Comparison of ENCODE assay signal across 1 cellular context in the genomic region with DNA sequence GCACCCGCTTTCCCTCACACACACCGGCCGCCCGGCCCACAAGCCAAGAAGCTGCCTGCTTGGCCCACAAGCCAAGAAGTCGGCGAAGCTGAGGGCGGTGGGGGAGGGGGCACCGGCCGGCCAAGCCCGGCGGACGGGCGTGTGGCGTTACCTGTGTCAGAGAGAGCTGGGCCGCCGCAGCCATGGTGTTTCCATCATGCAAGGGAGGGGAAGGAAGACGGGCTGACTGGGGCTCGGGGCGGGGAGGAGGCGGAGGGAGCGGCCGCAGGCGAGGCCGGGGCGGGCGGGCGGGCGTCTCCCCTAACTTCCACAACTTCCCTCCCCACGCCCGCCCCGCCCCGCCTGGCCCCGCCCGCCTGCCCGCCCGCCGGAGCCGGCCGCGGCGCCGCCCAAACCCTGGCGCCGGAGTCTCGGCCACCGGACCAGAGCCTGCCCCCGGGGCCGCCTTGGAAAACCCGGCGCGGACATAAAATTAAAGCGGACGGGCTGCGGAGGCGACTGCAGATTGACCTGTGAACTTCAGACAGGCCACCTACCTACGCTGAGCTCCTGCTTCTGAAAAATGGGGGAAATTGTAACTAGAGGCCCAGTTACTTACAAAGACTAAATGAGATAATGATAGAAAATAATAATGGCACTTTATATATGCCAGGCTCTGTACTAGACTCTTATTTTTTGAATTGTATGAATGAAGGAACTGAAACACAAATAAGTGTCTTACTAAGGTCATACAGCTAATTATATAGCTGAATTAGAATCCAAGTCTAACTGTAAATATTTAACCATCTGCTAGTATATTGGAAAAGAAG.
TF ChIP-seq lines count a peak whose summit lies in the region.

A gene (minus strand): TSS at position 219 of the 809 bp plus-strand sequence. CDS start 35 bp downstream, at position 184.

TF ChIP-seq in HEK293, 187 proteins besides CTCF, POLR2A, EP300 and RAD21 (continued from another document and continues in another):
- TF ChIP-seq, protein P1, sequence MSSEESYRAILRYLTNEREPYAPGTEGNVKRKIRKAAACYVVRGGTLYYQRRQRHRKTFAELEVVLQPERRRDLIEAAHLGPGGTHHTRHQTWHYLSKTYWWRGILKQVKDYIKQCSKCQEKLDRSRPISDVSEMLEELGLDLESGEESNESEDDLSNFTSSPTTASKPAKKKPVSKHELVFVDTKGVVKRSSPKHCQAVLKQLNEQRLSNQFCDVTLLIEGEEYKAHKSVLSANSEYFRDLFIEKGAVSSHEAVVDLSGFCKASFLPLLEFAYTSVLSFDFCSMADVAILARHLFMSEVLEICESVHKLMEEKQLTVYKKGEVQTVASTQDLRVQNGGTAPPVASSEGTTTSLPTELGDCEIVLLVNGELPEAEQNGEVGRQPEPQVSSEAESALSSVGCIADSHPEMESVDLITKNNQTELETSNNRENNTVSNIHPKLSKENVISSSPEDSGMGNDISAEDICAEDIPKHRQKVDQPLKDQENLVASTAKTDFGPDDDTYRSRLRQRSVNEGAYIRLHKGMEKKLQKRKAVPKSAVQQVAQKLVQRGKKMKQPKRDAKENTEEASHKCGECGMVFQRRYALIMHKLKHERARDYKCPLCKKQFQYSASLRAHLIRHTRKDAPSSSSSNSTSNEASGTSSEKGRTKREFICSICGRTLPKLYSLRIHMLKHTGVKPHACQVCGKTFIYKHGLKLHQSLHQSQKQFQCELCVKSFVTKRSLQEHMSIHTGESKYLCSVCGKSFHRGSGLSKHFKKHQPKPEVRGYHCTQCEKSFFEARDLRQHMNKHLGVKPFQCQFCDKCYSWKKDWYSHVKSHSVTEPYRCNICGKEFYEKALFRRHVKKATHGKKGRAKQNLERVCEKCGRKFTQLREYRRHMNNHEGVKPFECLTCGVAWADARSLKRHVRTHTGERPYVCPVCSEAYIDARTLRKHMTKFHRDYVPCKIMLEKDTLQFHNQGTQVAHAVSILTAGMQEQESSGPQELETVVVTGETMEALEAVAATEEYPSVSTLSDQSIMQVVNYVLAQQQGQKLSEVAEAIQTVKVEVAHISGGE (tag by site-specific recombination; conservative IDR thresholded peaks at IDR 0.05; ENCODE audit: low read depth), result no peak
- peak; percentile 18 for TF ChIP-seq ZNF510 (tag by site-specific recombination; IDR thresholded peaks at IDR 0.05; ENCODE audit: insufficient replicate concordance)
- peak; percentile 96 for TF ChIP-seq ZNF664 (tag by site-specific recombination; IDR thresholded peaks at IDR 0.05)
- TF ChIP-seq ZNF416 (tag by site-specific recombination; IDR thresholded peaks at IDR 0.05), result no peak
- 0 out of 2 replicates have a peak, but pooled peaks have one; percentile 26 for TF ChIP-seq ZNF335 (tag by site-specific recombination; conservative IDR thresholded peaks at IDR 0.05)
- TF ChIP-seq, protein P2, sequence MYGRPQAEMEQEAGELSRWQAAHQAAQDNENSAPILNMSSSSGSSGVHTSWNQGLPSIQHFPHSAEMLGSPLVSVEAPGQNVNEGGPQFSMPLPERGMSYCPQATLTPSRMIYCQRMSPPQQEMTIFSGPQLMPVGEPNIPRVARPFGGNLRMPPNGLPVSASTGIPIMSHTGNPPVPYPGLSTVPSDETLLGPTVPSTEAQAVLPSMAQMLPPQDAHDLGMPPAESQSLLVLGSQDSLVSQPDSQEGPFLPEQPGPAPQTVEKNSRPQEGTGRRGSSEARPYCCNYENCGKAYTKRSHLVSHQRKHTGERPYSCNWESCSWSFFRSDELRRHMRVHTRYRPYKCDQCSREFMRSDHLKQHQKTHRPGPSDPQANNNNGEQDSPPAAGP (tag by site-specific recombination; IDR thresholded peaks at IDR 0.05), result no peak; the same call in 1 of the 2 replicates
- TF ChIP-seq, protein P3, sequence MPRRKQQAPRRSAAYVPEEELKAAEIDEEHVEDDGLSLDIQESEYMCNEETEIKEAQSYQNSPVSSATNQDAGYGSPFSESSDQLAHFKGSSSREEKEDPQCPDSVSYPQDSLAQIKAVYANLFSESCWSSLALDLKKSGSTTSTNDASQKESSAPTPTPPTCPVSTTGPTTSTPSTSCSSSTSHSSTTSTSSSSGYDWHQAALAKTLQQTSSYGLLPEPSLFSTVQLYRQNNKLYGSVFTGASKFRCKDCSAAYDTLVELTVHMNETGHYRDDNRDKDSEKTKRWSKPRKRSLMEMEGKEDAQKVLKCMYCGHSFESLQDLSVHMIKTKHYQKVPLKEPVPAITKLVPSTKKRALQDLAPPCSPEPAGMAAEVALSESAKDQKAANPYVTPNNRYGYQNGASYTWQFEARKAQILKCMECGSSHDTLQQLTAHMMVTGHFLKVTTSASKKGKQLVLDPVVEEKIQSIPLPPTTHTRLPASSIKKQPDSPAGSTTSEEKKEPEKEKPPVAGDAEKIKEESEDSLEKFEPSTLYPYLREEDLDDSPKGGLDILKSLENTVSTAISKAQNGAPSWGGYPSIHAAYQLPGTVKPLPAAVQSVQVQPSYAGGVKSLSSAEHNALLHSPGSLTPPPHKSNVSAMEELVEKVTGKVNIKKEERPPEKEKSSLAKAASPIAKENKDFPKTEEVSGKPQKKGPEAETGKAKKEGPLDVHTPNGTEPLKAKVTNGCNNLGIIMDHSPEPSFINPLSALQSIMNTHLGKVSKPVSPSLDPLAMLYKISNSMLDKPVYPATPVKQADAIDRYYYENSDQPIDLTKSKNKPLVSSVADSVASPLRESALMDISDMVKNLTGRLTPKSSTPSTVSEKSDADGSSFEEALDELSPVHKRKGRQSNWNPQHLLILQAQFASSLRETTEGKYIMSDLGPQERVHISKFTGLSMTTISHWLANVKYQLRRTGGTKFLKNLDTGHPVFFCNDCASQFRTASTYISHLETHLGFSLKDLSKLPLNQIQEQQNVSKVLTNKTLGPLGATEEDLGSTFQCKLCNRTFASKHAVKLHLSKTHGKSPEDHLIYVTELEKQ (tag by site-specific recombination; IDR thresholded peaks at IDR 0.05; ENCODE audit: borderline replicate concordance), result no peak; the same call in 1 of the 2 replicates
- TF ChIP-seq, protein P4, sequence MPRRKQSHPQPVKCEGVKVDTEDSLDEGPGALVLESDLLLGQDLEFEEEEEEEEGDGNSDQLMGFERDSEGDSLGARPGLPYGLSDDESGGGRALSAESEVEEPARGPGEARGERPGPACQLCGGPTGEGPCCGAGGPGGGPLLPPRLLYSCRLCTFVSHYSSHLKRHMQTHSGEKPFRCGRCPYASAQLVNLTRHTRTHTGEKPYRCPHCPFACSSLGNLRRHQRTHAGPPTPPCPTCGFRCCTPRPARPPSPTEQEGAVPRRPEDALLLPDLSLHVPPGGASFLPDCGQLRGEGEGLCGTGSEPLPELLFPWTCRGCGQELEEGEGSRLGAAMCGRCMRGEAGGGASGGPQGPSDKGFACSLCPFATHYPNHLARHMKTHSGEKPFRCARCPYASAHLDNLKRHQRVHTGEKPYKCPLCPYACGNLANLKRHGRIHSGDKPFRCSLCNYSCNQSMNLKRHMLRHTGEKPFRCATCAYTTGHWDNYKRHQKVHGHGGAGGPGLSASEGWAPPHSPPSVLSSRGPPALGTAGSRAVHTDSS (tag by site-specific recombination; IDR thresholded peaks at IDR 0.05), result no peak; the same call in 1 of the 2 replicates
- no peak for TF ChIP-seq ZNF423 (tag by site-specific recombination; IDR thresholded peaks at IDR 0.05)
- TF ChIP-seq ZNF214 (tag by site-specific recombination; IDR thresholded peaks at IDR 0.05; ENCODE audit: borderline replicate concordance), result no peak
- TF ChIP-seq ZNF707 (tag by site-specific recombination; IDR thresholded peaks at IDR 0.05), result no peak
- TF ChIP-seq ZNF623 (tag by site-specific recombination; IDR thresholded peaks at IDR 0.05), result peak; percentile 31
- TF ChIP-seq, protein P5, sequence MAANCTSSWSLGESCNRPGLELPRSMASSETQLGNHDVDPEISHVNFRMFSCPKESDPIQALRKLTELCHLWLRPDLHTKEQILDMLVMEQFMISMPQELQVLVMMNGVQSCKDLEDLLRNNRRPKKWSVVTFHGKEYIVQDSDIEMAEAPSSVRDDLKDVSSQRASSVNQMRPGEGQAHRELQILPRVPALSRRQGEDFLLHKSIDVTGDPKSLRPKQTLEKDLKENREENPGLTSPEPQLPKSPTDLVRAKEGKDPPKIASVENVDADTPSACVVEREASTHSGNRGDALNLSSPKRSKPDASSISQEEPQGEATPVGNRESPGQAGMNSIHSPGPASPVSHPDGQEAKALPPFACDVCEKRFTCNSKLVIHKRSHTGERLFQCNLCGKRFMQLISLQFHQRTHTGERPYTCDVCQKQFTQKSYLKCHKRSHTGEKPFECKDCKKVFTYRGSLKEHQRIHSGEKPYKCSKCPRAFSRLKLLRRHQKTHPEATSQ (tag by site-specific recombination; IDR thresholded peaks at IDR 0.05), result no peak
- TF ChIP-seq ZNF266 (tag by site-specific recombination; IDR thresholded peaks at IDR 0.05; ENCODE audit: low read depth), result no peak
- no peak for TF ChIP-seq ZNF2 (tag by site-specific recombination; IDR thresholded peaks at IDR 0.05)
- TF ChIP-seq, protein P6, sequence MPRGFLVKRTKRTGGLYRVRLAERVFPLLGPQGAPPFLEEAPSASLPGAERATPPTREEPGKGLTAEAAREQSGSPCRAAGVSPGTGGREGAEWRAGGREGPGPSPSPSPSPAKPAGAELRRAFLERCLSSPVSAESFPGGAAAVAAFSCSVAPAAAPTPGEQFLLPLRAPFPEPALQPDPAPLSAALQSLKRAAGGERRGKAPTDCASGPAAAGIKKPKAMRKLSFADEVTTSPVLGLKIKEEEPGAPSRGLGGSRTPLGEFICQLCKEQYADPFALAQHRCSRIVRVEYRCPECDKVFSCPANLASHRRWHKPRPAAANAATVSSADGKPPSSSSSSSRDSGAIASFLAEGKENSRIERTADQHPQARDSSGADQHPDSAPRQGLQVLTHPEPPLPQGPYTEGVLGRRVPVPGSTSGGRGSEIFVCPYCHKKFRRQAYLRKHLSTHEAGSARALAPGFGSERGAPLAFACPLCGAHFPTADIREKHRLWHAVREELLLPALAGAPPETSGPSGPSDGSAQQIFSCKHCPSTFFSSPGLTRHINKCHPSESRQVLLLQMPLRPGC (tag by site-specific recombination; IDR thresholded peaks at IDR 0.05), result no peak
- TF ChIP-seq ZNF19 (tag by site-specific recombination; IDR thresholded peaks at IDR 0.05; ENCODE audit: low read depth), result no peak
- TF ChIP-seq, protein P7, sequence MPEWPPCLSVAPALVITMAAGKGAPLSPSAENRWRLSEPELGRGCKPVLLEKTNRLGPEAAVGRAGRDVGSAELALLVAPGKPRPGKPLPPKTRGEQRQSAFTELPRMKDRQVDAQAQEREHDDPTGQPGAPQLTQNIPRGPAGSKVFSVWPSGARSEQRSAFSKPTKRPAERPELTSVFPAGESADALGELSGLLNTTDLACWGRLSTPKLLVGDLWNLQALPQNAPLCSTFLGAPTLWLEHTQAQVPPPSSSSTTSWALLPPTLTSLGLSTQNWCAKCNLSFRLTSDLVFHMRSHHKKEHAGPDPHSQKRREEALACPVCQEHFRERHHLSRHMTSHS (tag by site-specific recombination; IDR thresholded peaks at IDR 0.05), result no peak
- 0 out of 2 replicates have a peak, but pooled peaks have one; percentile 6 for TF ChIP-seq ZEB2 (tag by site-specific recombination; IDR thresholded peaks at IDR 0.05)
- no peak for TF ChIP-seq ZNF571 (tag by site-specific recombination; IDR thresholded peaks at IDR 0.05)
- no peak for TF ChIP-seq SCRT2 (tag by site-specific recombination; IDR thresholded peaks at IDR 0.05)
- peak; percentile 75 for TF ChIP-seq ZNF600 (tag by site-specific recombination; IDR thresholded peaks at IDR 0.05)
- TF ChIP-seq ZNF292 (tag by site-specific recombination; IDR thresholded peaks at IDR 0.05; ENCODE audit: borderline replicate concordance, low read depth), result no peak
- TF ChIP-seq ZNF843 (tag by site-specific recombination; IDR thresholded peaks at IDR 0.05), result no peak
- peak; percentile 88 for TF ChIP-seq GLIS1 (tag by site-specific recombination; IDR thresholded peaks at IDR 0.05)
- TF ChIP-seq OSR2 (tag by site-specific recombination; IDR thresholded peaks at IDR 0.05), result no peak
- TF ChIP-seq SCRT1 (tag by site-specific recombination; IDR thresholded peaks at IDR 0.05; ENCODE audit: borderline replicate concordance), result no peak
- no peak for TF ChIP-seq ZFP3 (tag by site-specific recombination; IDR thresholded peaks at IDR 0.05; ENCODE audit: low read depth)
- TF ChIP-seq, protein P8, sequence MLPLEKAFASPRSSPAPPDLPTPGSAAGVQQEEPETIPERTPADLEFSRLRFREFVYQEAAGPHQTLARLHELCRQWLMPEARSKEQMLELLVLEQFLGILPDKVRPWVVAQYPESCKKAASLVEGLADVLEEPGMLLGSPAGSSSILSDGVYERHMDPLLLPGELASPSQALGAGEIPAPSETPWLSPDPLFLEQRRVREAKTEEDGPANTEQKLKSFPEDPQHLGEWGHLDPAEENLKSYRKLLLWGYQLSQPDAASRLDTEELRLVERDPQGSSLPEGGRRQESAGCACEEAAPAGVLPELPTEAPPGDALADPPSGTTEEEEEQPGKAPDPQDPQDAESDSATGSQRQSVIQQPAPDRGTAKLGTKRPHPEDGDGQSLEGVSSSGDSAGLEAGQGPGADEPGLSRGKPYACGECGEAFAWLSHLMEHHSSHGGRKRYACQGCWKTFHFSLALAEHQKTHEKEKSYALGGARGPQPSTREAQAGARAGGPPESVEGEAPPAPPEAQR (tag by site-specific recombination; IDR thresholded peaks at IDR 0.05), result no peak
- TF ChIP-seq, protein P9, sequence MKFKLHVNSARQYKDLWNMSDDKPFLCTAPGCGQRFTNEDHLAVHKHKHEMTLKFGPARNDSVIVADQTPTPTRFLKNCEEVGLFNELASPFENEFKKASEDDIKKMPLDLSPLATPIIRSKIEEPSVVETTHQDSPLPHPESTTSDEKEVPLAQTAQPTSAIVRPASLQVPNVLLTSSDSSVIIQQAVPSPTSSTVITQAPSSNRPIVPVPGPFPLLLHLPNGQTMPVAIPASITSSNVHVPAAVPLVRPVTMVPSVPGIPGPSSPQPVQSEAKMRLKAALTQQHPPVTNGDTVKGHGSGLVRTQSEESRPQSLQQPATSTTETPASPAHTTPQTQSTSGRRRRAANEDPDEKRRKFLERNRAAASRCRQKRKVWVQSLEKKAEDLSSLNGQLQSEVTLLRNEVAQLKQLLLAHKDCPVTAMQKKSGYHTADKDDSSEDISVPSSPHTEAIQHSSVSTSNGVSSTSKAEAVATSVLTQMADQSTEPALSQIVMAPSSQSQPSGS (tag by site-specific recombination; IDR thresholded peaks at IDR 0.05; ENCODE audit: low read depth), result no peak
- no peak for TF ChIP-seq ZNF202 (tag by site-specific recombination; IDR thresholded peaks at IDR 0.05; ENCODE audit: borderline replicate concordance)
- TF ChIP-seq, protein P10, sequence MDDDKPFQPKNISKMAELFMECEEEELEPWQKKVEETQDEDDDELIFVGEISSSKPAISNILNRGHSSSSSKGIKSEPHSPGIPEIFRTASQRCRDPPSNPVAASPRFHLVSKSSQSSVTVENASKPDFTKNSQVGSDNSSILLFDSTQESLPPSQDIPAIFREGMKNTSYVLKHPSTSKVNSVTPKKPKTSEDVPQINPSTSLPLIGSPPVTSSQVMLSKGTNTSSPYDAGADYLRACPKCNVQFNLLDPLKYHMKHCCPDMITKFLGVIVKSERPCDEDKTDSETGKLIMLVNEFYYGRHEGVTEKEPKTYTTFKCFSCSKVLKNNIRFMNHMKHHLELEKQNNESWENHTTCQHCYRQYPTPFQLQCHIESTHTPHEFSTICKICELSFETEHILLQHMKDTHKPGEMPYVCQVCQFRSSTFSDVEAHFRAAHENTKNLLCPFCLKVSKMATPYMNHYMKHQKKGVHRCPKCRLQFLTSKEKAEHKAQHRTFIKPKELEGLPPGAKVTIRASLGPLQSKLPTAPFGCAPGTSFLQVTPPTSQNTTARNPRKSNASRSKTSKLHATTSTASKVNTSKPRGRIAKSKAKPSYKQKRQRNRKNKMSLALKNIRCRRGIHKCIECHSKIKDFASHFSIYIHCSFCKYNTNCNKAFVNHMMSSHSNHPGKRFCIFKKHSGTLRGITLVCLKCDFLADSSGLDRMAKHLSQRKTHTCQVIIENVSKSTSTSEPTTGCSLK (tag by site-specific recombination; IDR thresholded peaks at IDR 0.05), result no peak
- no peak for TF ChIP-seq ZNF157 (tag by site-specific recombination; IDR thresholded peaks at IDR 0.05)
- TF ChIP-seq GLI4 (tag by site-specific recombination; IDR thresholded peaks at IDR 0.05), result no peak
- TF ChIP-seq BCL11B (tag by site-specific recombination; IDR thresholded peaks at IDR 0.05; ENCODE audit: low read depth), result peak; percentile 45; the same call in 1 of the 2 replicates
